In the genomic region with DNA sequence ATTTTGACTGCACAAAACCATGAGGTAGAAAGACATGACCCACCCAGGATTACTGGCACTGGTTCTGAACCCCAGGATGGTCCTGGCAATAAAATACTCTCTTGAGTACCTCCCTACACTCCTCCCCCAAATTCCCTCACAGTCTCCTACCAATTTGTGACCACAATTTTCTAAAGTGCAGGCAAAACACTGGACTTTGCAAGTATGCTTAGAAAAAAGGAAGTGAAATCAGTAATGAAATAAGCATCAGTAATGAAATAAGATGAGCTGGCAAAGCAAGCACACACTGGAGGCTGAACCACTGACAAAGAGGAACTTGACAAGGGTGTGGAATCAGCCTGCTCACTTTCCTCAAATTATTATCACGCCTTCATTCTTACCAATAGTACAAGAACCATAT, we compare ENCODE assay signal across 13 cellular contexts.
A peak's percentile ranks its signal among the peaks of the same experiment; 100 is the strongest.
DNase-seq lines count a peak whose midpoint lies in the region; ATAC-seq, FAIRE-seq and TF ChIP-seq lines count a peak whose summit lies in the region.
"Had no signal": no experiment of that assay in that cellular context is flagged by ENCODE, and none has a peak within 500 bp of the region (broad histone marks: within the 10 kb centered on the region; RNA-seq: fewer than 3 reads in every experiment).

No MANE protein-coding gene starts in this region.

- POLR2A ChIA-PET in activated CD4-positive, alpha-beta memory T cell treated with anti-CD3 and anti-CD28 coated beads, Interleukin-2, amount 10 ng/mL, durations not matched to agents 7 days and 5 days (lab: Charles Lee) = no interaction called here

- H3K36me3 Mint-ChIP-seq in activated naive CD4-positive, alpha-beta T cell treated with anti-CD3 and anti-CD28 coated beads, Interleukin-2, amount 50 U/mL, for 72 hours = peaks cover 0 to 4% of the 10 kb centered on the region in 2 donors
- no peaks in the 10 kb centered on the region for H3K36me3 Mint-ChIP-seq in progenitor cell of endocrine pancreas (ENCODE audit: insufficient read depth)
- no peaks in the 10 kb centered on the region for H3K36me3 Mint-ChIP-seq in activated CD4-positive, alpha-beta memory T cell treated with anti-CD3 and anti-CD28 coated beads, Interleukin-2, amount 10 ng/mL, durations not matched to agents 7 days and 5 days (ENCODE audit: low read depth)
- H3K36me3 Mint-ChIP-seq in activated T-helper 1 cell treated with anti-CD3 and anti-CD28 coated beads, Interleukin-12 subunit alpha, Interleukin-12 subunit beta, Interleukin-2, Interleukin-4 antibody, amounts not matched to agents 30 ng/mL and 10 ng/mL and 1 ng/mL, durations not matched to agents 14 hours and 24 hours and 36 hours (ENCODE audit: low read depth) = no peaks in the 10 kb centered on the region
- H3K36me3 Mint-ChIP-seq: activated naive CD8-positive, alpha-beta T cell treated with anti-CD3 and anti-CD28 coated beads, Interleukin-2, amount 10 ng/mL, durations not matched to agents 7 days and 5 days had no signal

- no peak overlapping the region for H3K27ac Mint-ChIP-seq in activated naive CD4-positive, alpha-beta T cell treated with anti-CD3 and anti-CD28 coated beads, Interleukin-2, amount 50 U/mL, for 72 hours
- H3K27ac Mint-ChIP-seq in progenitor cell of endocrine pancreas = no peak overlapping the region
- no peak overlapping the region for H3K27ac Mint-ChIP-seq in activated CD4-positive, alpha-beta memory T cell treated with anti-CD3 and anti-CD28 coated beads, Interleukin-2, amount 10 ng/mL, durations not matched to agents 7 days and 5 days
- no peak overlapping the region for H3K27ac Mint-ChIP-seq in activated T-helper 1 cell treated with anti-CD3 and anti-CD28 coated beads, Interleukin-12 subunit alpha, Interleukin-12 subunit beta, Interleukin-2, Interleukin-4 antibody, amounts not matched to agents 30 ng/mL and 10 ng/mL and 1 ng/mL, durations not matched to agents 14 hours and 24 hours and 36 hours
- H3K27ac Mint-ChIP-seq: activated naive CD8-positive, alpha-beta T cell treated with anti-CD3 and anti-CD28 coated beads, Interleukin-2, amount 10 ng/mL, durations not matched to agents 7 days and 5 days had no signal

- H3K9me3 ChIP-seq in gastroesophageal sphincter = no peaks in the 10 kb centered on the region

- H3K4me3 ChIP-seq in gastroesophageal sphincter = no peak overlapping the region

- no peaks in the 10 kb centered on the region for H3K4me1 ChIP-seq in gastroesophageal sphincter

- peaks cover 8% of the 10 kb centered on the region for H3K4me1 Mint-ChIP-seq in progenitor cell of endocrine pancreas (ENCODE audit: low read depth)
- no peaks in the 10 kb centered on the region for H3K4me1 Mint-ChIP-seq in activated CD4-positive, alpha-beta memory T cell treated with anti-CD3 and anti-CD28 coated beads, Interleukin-2, amount 10 ng/mL, durations not matched to agents 7 days and 5 days
- H3K4me1 Mint-ChIP-seq in activated T-helper 1 cell treated with anti-CD3 and anti-CD28 coated beads, Interleukin-12 subunit alpha, Interleukin-12 subunit beta, Interleukin-2, Interleukin-4 antibody, amounts not matched to agents 30 ng/mL and 10 ng/mL and 1 ng/mL, durations not matched to agents 14 hours and 24 hours and 36 hours (ENCODE audit: low read depth) = no peaks in the 10 kb centered on the region
- H3K4me1 Mint-ChIP-seq: activated naive CD8-positive, alpha-beta T cell treated with anti-CD3 and anti-CD28 coated beads, Interleukin-2, amount 10 ng/mL, durations not matched to agents 7 days and 5 days had no signal

- ATAC-seq in GM21529 (IDR thresholded peaks at IDR 0.05; ENCODE audit: unreplicated experiment) (peak; percentile 100), HG03457 (IDR thresholded peaks at IDR 0.05; ENCODE audit: unreplicated experiment) (peak; percentile 99), gastroesophageal sphincter (peak; percentile 67)
- no peak for ATAC-seq in activated naive CD4-positive, alpha-beta T cell treated with anti-CD3 and anti-CD28 coated beads, Interleukin-2, amount 50 U/mL, for 72 hours

- no peaks in the 10 kb centered on the region for H3K27me3 ChIP-seq in gastroesophageal sphincter

- no peak for TF ChIP-seq EP300 in gastroesophageal sphincter (IDR thresholded peaks at IDR 0.05)

- H3K4me3 Mint-ChIP-seq in progenitor cell of endocrine pancreas (ENCODE audit: low read depth) = no peak overlapping the region
- no peak overlapping the region for H3K4me3 Mint-ChIP-seq in activated CD4-positive, alpha-beta memory T cell treated with anti-CD3 and anti-CD28 coated beads, Interleukin-2, amount 10 ng/mL, durations not matched to agents 7 days and 5 days
- no peak overlapping the region for H3K4me3 Mint-ChIP-seq in activated T-helper 1 cell treated with anti-CD3 and anti-CD28 coated beads, Interleukin-12 subunit alpha, Interleukin-12 subunit beta, Interleukin-2, Interleukin-4 antibody, amounts not matched to agents 30 ng/mL and 10 ng/mL and 1 ng/mL, durations not matched to agents 14 hours and 24 hours and 36 hours
- H3K4me3 Mint-ChIP-seq: activated naive CD8-positive, alpha-beta T cell treated with anti-CD3 and anti-CD28 coated beads, Interleukin-2, amount 10 ng/mL, durations not matched to agents 7 days and 5 days had no signal

- H3K27me3 Mint-ChIP-seq in progenitor cell of endocrine pancreas = peaks cover 12% of the 10 kb centered on the region
- peaks cover 3% of the 10 kb centered on the region for H3K27me3 Mint-ChIP-seq in activated CD4-positive, alpha-beta memory T cell treated with anti-CD3 and anti-CD28 coated beads, Interleukin-2, amount 10 ng/mL, durations not matched to agents 7 days and 5 days
- peaks cover 5% of the 10 kb centered on the region for H3K27me3 Mint-ChIP-seq in activated T-helper 1 cell treated with anti-CD3 and anti-CD28 coated beads, Interleukin-12 subunit alpha, Interleukin-12 subunit beta, Interleukin-2, Interleukin-4 antibody, amounts not matched to agents 30 ng/mL and 10 ng/mL and 1 ng/mL, durations not matched to agents 14 hours and 24 hours and 36 hours (ENCODE audit: insufficient read depth)

- CTCF ChIA-PET in activated CD4-positive, alpha-beta memory T cell treated with anti-CD3 and anti-CD28 coated beads, Interleukin-2, amount 10 ng/mL, durations not matched to agents 7 days and 5 days (lab: Charles Lee) = no interaction called here

- TF ChIP-seq CTCF in gastroesophageal sphincter (IDR thresholded peaks at IDR 0.05) (no peak), progenitor cell of endocrine pancreas (IDR thresholded peaks at IDR 0.05; ENCODE audit: unreplicated experiment) (no peak)

- DNase-seq in GM18507 (ENCODE audit: extremely low spot score, insufficient read length, low read depth) (peak; percentile 23), progenitor cell of endocrine pancreas (ENCODE audit: low spot score, unreplicated experiment) (no peak)
- no peak for DNase-seq in activated naive CD4-positive, alpha-beta T cell treated with anti-CD3 and anti-CD28 coated beads, Interleukin-2, amount 50 U/mL, for 72 hours (ENCODE audit: low spot score in 2 of 2)
- no peak for DNase-seq in activated CD4-positive, alpha-beta memory T cell treated with anti-CD3 and anti-CD28 coated beads, Interleukin-2, amount 10 ng/mL, durations not matched to agents 7 days and 5 days
- DNase-seq in activated T-helper 1 cell treated with anti-CD3 and anti-CD28 coated beads, Interleukin-12 subunit alpha, Interleukin-12 subunit beta, Interleukin-2, Interleukin-4 antibody, amounts not matched to agents 30 ng/mL and 10 ng/mL and 1 ng/mL, durations not matched to agents 14 hours and 24 hours and 36 hours (ENCODE audit: low spot score) = no peak
- DNase-seq: activated naive CD8-positive, alpha-beta T cell treated with anti-CD3 and anti-CD28 coated beads, Interleukin-2, amount 10 ng/mL, durations not matched to agents 7 days and 5 days; DMS153; IMR-90 had no signal

- H3K9me3 Mint-ChIP-seq in activated naive CD4-positive, alpha-beta T cell treated with anti-CD3 and anti-CD28 coated beads, Interleukin-2, amount 50 U/mL, for 72 hours = peaks cover 3 to 10% of the 10 kb centered on the region in 2 donors
- H3K9me3 Mint-ChIP-seq in progenitor cell of endocrine pancreas (ENCODE audit: low read depth) = no peaks in the 10 kb centered on the region
- no peaks in the 10 kb centered on the region for H3K9me3 Mint-ChIP-seq in activated CD4-positive, alpha-beta memory T cell treated with anti-CD3 and anti-CD28 coated beads, Interleukin-2, amount 10 ng/mL, durations not matched to agents 7 days and 5 days
- peaks cover 5% of the 10 kb centered on the region for H3K9me3 Mint-ChIP-seq in activated T-helper 1 cell treated with anti-CD3 and anti-CD28 coated beads, Interleukin-12 subunit alpha, Interleukin-12 subunit beta, Interleukin-2, Interleukin-4 antibody, amounts not matched to agents 30 ng/mL and 10 ng/mL and 1 ng/mL, durations not matched to agents 14 hours and 24 hours and 36 hours

- 74 to 78% methylated on average over 1 of the region's 1 CpG for WGBS in gastroesophageal sphincter (ENCODE audit: low coverage in 1 of 2), 2 donors

- intact Hi-C loops in activated T-helper 1 cell treated with anti-CD3 and anti-CD28 coated beads, Interleukin-12 subunit alpha, Interleukin-12 subunit beta, Interleukin-2, Interleukin-4 antibody, amounts not matched to agents 30 ng/mL and 10 ng/mL and 1 ng/mL, durations not matched to agents 14 hours and 24 hours and 36 hours (cut with micrococcal nuclease) = no loop called here

- H3K36me3 ChIP-seq in gastroesophageal sphincter = no peaks in the 10 kb centered on the region

- H3K27ac ChIP-seq in gastroesophageal sphincter = no peak overlapping the region

- no peak for TF ChIP-seq POLR2A in gastroesophageal sphincter (IDR thresholded peaks at IDR 0.05)

- FAIRE-seq in GM18507 (lab: Jason Lieb, UNC) = peak; percentile 95
- FAIRE-seq: frontal cortex, urothelium cell line had no signal

Comparison
In these comparisons a context has a peak if more than half of its experiments do, and no peak if none do; other contexts are left out.
1. ATAC-seq: peak in GM21529 (single experiment), HG03457 (single experiment) and gastroesophageal sphincter (single experiment); none in activated naive CD4-positive, alpha-beta T cell treated with anti-CD3 and anti-CD28 coated beads, Interleukin-2, amount 50 U/mL, for 72 hours (0 of 2).